1 cellular context compared by ENCODE assay signal in genomic region chr14:75981826-75982723, GRCh38.
TF ChIP-seq lines count a peak whose summit lies in the region.

Gene TGFB3 (minus strand): TSS chr14:75981995. CDS start chr14:75980893, 1,102 bp downstream.

TF ChIP-seq in HepG2, 621 proteins besides CTCF, POLR2A, EP300 and RAD21 (continued from another document and continues in another):
- no peak for TF ChIP-seq TRAFD1 (CRISPR knock-in tag; IDR thresholded peaks at IDR 0.05; ENCODE audit: borderline replicate concordance)
- TF ChIP-seq ZNF547 (CRISPR knock-in tag; IDR thresholded peaks at IDR 0.05) = peak; percentile 64
- peak; percentile 10; the same call in 1 of the 2 replicates for TF ChIP-seq MYC (CRISPR knock-in tag; IDR thresholded peaks at IDR 0.05; ENCODE audit: borderline replicate concordance)
- no peak for TF ChIP-seq SP1 (IDR thresholded peaks at IDR 0.05)
- no peak for TF ChIP-seq SP1 (CRISPR knock-in tag; IDR thresholded peaks at IDR 0.05)
- TF ChIP-seq WIZ (CRISPR knock-in tag; IDR thresholded peaks at IDR 0.05) = no peak
- TF ChIP-seq HDAC1 (CRISPR knock-in tag; IDR thresholded peaks at IDR 0.05) = peak; percentile 33; the same call in 1 of the 2 replicates
- TF ChIP-seq ATF1 (CRISPR knock-in tag; IDR thresholded peaks at IDR 0.05) = no peak
- no peak for TF ChIP-seq ZNF569 (CRISPR knock-in tag; IDR thresholded peaks at IDR 0.05; ENCODE audit: borderline replicate concordance)
- TF ChIP-seq ZUFSP (CRISPR knock-in tag; IDR thresholded peaks at IDR 0.05; ENCODE audit: borderline replicate concordance) = no peak
- no peak for TF ChIP-seq GTF2F1 (IDR thresholded peaks at IDR 0.05; ENCODE audit: low read length)
- peak; percentile 51; the same call in 1 of the 2 replicates for TF ChIP-seq ZNF281 (CRISPR knock-in tag; IDR thresholded peaks at IDR 0.05; ENCODE audit: borderline replicate concordance)
- TF ChIP-seq ZNF136 (CRISPR knock-in tag; IDR thresholded peaks at IDR 0.05; ENCODE audit: low read depth) = no peak
- TF ChIP-seq TEAD3 (CRISPR knock-in tag; optimal IDR thresholded peaks at IDR 0.05; ENCODE audit: borderline replicate concordance) = peak; percentile 10
- no peak for TF ChIP-seq ZNF558 (CRISPR knock-in tag; IDR thresholded peaks at IDR 0.05; ENCODE audit: borderline replicate concordance)
- TF ChIP-seq ZSCAN31 (CRISPR knock-in tag; IDR thresholded peaks at IDR 0.05; ENCODE audit: low read depth) = no peak
- no peak for TF ChIP-seq FLYWCH1 (CRISPR knock-in tag; IDR thresholded peaks at IDR 0.05)
- TF ChIP-seq ZNF652 (CRISPR knock-in tag; IDR thresholded peaks at IDR 0.05; ENCODE audit: borderline replicate concordance, low read depth) = no peak
- TF ChIP-seq HMG20A (CRISPR knock-in tag; IDR thresholded peaks at IDR 0.05; ENCODE audit: borderline replicate concordance) = no peak
- no peak for TF ChIP-seq NFIC (IDR thresholded peaks at IDR 0.05; ENCODE audit: low read length)
- TF ChIP-seq ARID2 (CRISPR knock-in tag; IDR thresholded peaks at IDR 0.05; ENCODE audit: borderline replicate concordance) = no peak
- no peak for TF ChIP-seq DDIT3 (CRISPR knock-in tag; IDR thresholded peaks at IDR 0.05)
- peak; percentile 92 for TF ChIP-seq ZNF777 (CRISPR knock-in tag; IDR thresholded peaks at IDR 0.05)
- no peak for TF ChIP-seq TIGD3 (CRISPR knock-in tag; IDR thresholded peaks at IDR 0.05; ENCODE audit: borderline replicate concordance)
- TF ChIP-seq ZNF839 (CRISPR knock-in tag; IDR thresholded peaks at IDR 0.05; ENCODE audit: borderline replicate concordance) = no peak
- no peak; the same call in 1 of the 2 replicates for TF ChIP-seq ZNF501 (CRISPR knock-in tag; IDR thresholded peaks at IDR 0.05)
- no peak for TF ChIP-seq TARDBP (CRISPR knock-in tag; IDR thresholded peaks at IDR 0.05)
- TF ChIP-seq HNF4G (IDR thresholded peaks at IDR 0.05; ENCODE audit: borderline replicate concordance, low read depth, low read length) = no peak
- TF ChIP-seq HNF4G (CRISPR knock-in tag; IDR thresholded peaks at IDR 0.05; ENCODE audit: borderline replicate concordance, low read depth) = no peak
- TF ChIP-seq ZNF891 (CRISPR knock-in tag; IDR thresholded peaks at IDR 0.05) = no peak
- no peak for TF ChIP-seq IKZF5 (CRISPR knock-in tag; IDR thresholded peaks at IDR 0.05)
- TF ChIP-seq HOXA3 (CRISPR knock-in tag; IDR thresholded peaks at IDR 0.05) = no peak; the same call in 1 of the 2 replicates
- 0 out of 2 replicates have a peak, but pooled peaks have one; percentile 3 for TF ChIP-seq ZNF512B (CRISPR knock-in tag; IDR thresholded peaks at IDR 0.05; ENCODE audit: borderline replicate concordance)
- no peak for TF ChIP-seq LBX2 (CRISPR knock-in tag; IDR thresholded peaks at IDR 0.05; ENCODE audit: borderline replicate concordance)
- TF ChIP-seq ZNF609 (CRISPR knock-in tag; IDR thresholded peaks at IDR 0.05; ENCODE audit: borderline replicate concordance) = no peak
- no peak for TF ChIP-seq ATF4 (CRISPR knock-in tag; IDR thresholded peaks at IDR 0.05)
- TF ChIP-seq CBX5 (CRISPR knock-in tag; IDR thresholded peaks at IDR 0.05; ENCODE audit: borderline replicate concordance) = no peak
- peak; percentile 50 for TF ChIP-seq PHF8 (CRISPR knock-in tag; IDR thresholded peaks at IDR 0.05)
- no peak for TF ChIP-seq KLF6 (CRISPR knock-in tag; IDR thresholded peaks at IDR 0.05)
- no peak for TF ChIP-seq SSRP1 (CRISPR knock-in tag; IDR thresholded peaks at IDR 0.05)
- TF ChIP-seq CBX2 (IDR thresholded peaks at IDR 0.05; ENCODE audit: low read depth, low read length) = no peak
- TF ChIP-seq CBX2 (CRISPR knock-in tag; IDR thresholded peaks at IDR 0.05; ENCODE audit: low read depth) = no peak
